In the genomic region with DNA sequence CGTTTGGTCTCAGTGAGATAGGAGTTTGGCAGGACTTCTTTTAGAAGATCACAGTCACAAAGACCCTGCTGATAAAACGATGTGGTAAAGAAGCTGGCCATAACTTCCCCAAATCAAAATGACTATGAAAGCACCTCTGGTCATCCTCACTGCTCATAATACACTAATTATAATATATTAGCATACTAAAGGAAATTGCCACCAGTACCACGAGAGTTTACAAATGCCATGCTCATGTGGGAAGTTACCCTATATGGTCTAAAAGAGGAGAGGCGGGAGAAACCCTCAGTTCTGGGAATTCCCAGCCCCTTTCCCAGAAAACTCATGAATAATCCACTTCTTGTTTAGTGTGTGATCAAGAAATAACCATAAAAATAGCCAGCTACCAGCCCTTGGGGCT, we compare ENCODE assay signal across 1 cellular context.
TF ChIP-seq lines count a peak whose summit lies in the region.

No MANE protein-coding gene starts in this region.

TF ChIP-seq in WTC11, 78 proteins besides CTCF, POLR2A, EP300 and RAD21 (continued from another document):
- TF ChIP-seq, protein P1, sequence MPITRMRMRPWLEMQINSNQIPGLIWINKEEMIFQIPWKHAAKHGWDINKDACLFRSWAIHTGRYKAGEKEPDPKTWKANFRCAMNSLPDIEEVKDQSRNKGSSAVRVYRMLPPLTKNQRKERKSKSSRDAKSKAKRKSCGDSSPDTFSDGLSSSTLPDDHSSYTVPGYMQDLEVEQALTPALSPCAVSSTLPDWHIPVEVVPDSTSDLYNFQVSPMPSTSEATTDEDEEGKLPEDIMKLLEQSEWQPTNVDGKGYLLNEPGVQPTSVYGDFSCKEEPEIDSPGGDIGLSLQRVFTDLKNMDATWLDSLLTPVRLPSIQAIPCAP (CRISPR knock-in tag; IDR thresholded peaks at IDR 0.05), result no peak
